29 cellular contexts compared by ENCODE assay signal in genomic region chr5:28808967-28809810, GRCh38.
DNase-seq lines count a peak whose midpoint lies in the region; ATAC-seq and TF ChIP-seq lines count a peak whose summit lies in the region.
"Had no signal": no experiment of that assay in that cellular context is flagged by ENCODE, and none has a peak within 500 bp of the region (broad histone marks: within the 10 kb centered on the region; RNA-seq: fewer than 3 reads in every experiment).

No MANE protein-coding gene starts in this region.

- in situ Hi-C loops in KBM-7 (cut with MboI; ENCODE audit: low pct_unique_long_range_greater_than_20kb, low sequenced_read_pairs) = no loop called here

- intact Hi-C loops in Right ventricle myocardium inferior (cut with DNase I) (no loop called here), left cardiac atrium (cut with DNase I) (no loop called here), testis (cut with DNase I; ENCODE audit: low total_unique reads) (no loop called here)

- no peak overlapping the region for H3K9ac ChIP-seq in endodermal cell (ENCODE audit: extremely low read depth, low read length, poor library complexity, severe bottlenecking)

- DNase-seq in Right ventricle myocardium inferior (ENCODE audit: missing footprints) = peak; percentile 53
- DNase-seq in left cardiac atrium = no peak
- DNase-seq in NCI-H146 (lab: John Stamatoyannopoulos, UW) = peak; percentile 88
- peak; percentile 31 for DNase-seq in endodermal cell
- DNase-seq in testis = peak; percentile 40
- no peak for DNase-seq in NCI-H524 (lab: John Stamatoyannopoulos, UW)
- DNase-seq in KBM-7 = no peak
- DNase-seq in mesothelial cell of epicardium (ENCODE audit: low spot score in 2 of 2, unreplicated experiment in 2 of 2) = no peak
- DNase-seq: activated CD4-positive, alpha-beta memory T cell treated with anti-CD3 and anti-CD28 coated beads, Interleukin-2, amount 10 ng/mL, durations not matched to agents 7 days and 5 days; activated T-cell treated with anti-CD3 and anti-CD28 coated beads for 4 hours; central memory CD4-positive, alpha-beta T cell; COR-L47; DMS79 treated with DMSO at 0.1 percent for 48 hours; foreskin melanocyte; Kasumi-1; left colon; MV-4-11; NCI-H187; NCI-H2171 treated with DMSO at 0.1 percent for 48 hours; NCI-H524 treated with DMSO at 0.1 percent for 48 hours; SHP77 treated with DMSO at 0.1 percent for 48 hours; stomach had no signal

- H3K36me3 ChIP-seq in endodermal cell (ENCODE audit: control insufficient read depth, insufficient read depth, low read length) (no peaks in the 10 kb centered on the region), testis (ENCODE audit: low read depth, missing control alignments) (no peaks in the 10 kb centered on the region)
- H3K36me3 ChIP-seq: esophagus muscularis mucosa, neutrophil, stomach, tibial nerve had no signal

- no peak overlapping the region for H3K27ac ChIP-seq in endodermal cell (ENCODE audit: low read depth, low read length)
- no peak overlapping the region for H3K27ac ChIP-seq in testis
- H3K27ac ChIP-seq: esophagus muscularis mucosa, neutrophil, psoas muscle, stomach, tibial nerve had no signal

- no peak for ATAC-seq in Right ventricle myocardium inferior
- no peak for ATAC-seq in left cardiac atrium
- ATAC-seq: activated CD4-positive, CD25-positive, alpha-beta regulatory T cell treated with anti-CD3 and anti-CD28 coated beads, Interleukin-2, amount 50 U/mL, for 24 hours; left colon; psoas muscle had no signal

- H3K27ac Mint-ChIP-seq in endodermal cell (no peak overlapping the region), mesothelial cell of epicardium (no peak overlapping the region)
- H3K27ac Mint-ChIP-seq: activated CD4-positive, alpha-beta memory T cell treated with anti-CD3 and anti-CD28 coated beads, Interleukin-2, amount 10 ng/mL, durations not matched to agents 7 days and 5 days; B cell; dendritic cell treated with granulocyte-macrophage colony-stimulating factor and Interleukin-4, amounts not matched to agents 40 ng/mL and 50 ng/mL, for 4 days had no signal

- H3K27me3 Mint-ChIP-seq in endodermal cell (ENCODE audit: insufficient read depth) (no peaks in the 10 kb centered on the region), mesothelial cell of epicardium (ENCODE audit: low read depth) (no peaks in the 10 kb centered on the region)
- H3K27me3 Mint-ChIP-seq: activated CD4-positive, alpha-beta memory T cell treated with anti-CD3 and anti-CD28 coated beads, Interleukin-2, amount 10 ng/mL, durations not matched to agents 7 days and 5 days; B cell; dendritic cell treated with granulocyte-macrophage colony-stimulating factor and Interleukin-4, amounts not matched to agents 40 ng/mL and 50 ng/mL, for 4 days had no signal

- H3K4me1 Mint-ChIP-seq in endodermal cell (peaks cover 2% of the 10 kb centered on the region), mesothelial cell of epicardium (no peaks in the 10 kb centered on the region)
- H3K4me1 Mint-ChIP-seq: activated CD4-positive, alpha-beta memory T cell treated with anti-CD3 and anti-CD28 coated beads, Interleukin-2, amount 10 ng/mL, durations not matched to agents 7 days and 5 days; B cell had no signal

- H3K36me3 Mint-ChIP-seq in endodermal cell (ENCODE audit: low read depth) = no peaks in the 10 kb centered on the region
- no peaks in the 10 kb centered on the region for H3K36me3 Mint-ChIP-seq in mesothelial cell of epicardium

- H3K4me3 ChIP-seq in endodermal cell (ENCODE audit: low read length) = no peak overlapping the region
- peak overlapping the region; percentile 46 to 57 for H3K4me3 ChIP-seq in testis
- H3K4me3 ChIP-seq: esophagus muscularis mucosa, psoas muscle, stomach, tibial nerve had no signal

- H3K4me3 Mint-ChIP-seq in endodermal cell (no peak overlapping the region), mesothelial cell of epicardium (no peak overlapping the region)
- H3K4me3 Mint-ChIP-seq: activated CD4-positive, alpha-beta memory T cell treated with anti-CD3 and anti-CD28 coated beads, Interleukin-2, amount 10 ng/mL, durations not matched to agents 7 days and 5 days; B cell; dendritic cell treated with granulocyte-macrophage colony-stimulating factor and Interleukin-4, amounts not matched to agents 40 ng/mL and 50 ng/mL, for 4 days had no signal

- H3K9me3 Mint-ChIP-seq in endodermal cell (peaks cover 7% of the 10 kb centered on the region), mesothelial cell of epicardium (no peaks in the 10 kb centered on the region)

- no peak for TF ChIP-seq POLR2A in testis (IDR thresholded peaks at IDR 0.05)

- TF ChIP-seq CTCF in endodermal cell (conservative IDR thresholded peaks at IDR 0.05) = no peak
- TF ChIP-seq CTCF in testis (IDR thresholded peaks at IDR 0.05) = no peak
- TF ChIP-seq CTCF in mesothelial cell of epicardium (IDR thresholded peaks at IDR 0.05; ENCODE audit: unreplicated experiment) = no peak

- H3K9me3 ChIP-seq in endodermal cell (ENCODE audit: control insufficient read depth, low read length) (no peaks in the 10 kb centered on the region), testis (no peaks in the 10 kb centered on the region)
- H3K9me3 ChIP-seq: esophagus muscularis mucosa, neutrophil, psoas muscle had no signal

- 93 to 99% methylated on average over 21 to 47 of the region's 47 CpGs for WGBS in endodermal cell (ENCODE audit: insufficient coverage in 1 of 2, insufficient read length in 1 of 2), 2 experiments
- WGBS in testis, 2 donors = 84 to 88% methylated on average over 12 to 47 of the region's 47 CpGs

- H3K4me1 ChIP-seq in endodermal cell (ENCODE audit: control insufficient read depth, insufficient read depth, low read length) (no peaks in the 10 kb centered on the region), testis (no peaks in the 10 kb centered on the region)
- H3K4me1 ChIP-seq: esophagus muscularis mucosa, psoas muscle, stomach, tibial nerve had no signal

- no peaks in the 10 kb centered on the region for H3K27me3 ChIP-seq in endodermal cell (ENCODE audit: control insufficient read depth, insufficient read depth, low read length, poor library complexity, severe bottlenecking)
- no peaks in the 10 kb centered on the region for H3K27me3 ChIP-seq in testis
- H3K27me3 ChIP-seq: esophagus muscularis mucosa, neutrophil, stomach, tibial nerve had no signal

Comparison
In these comparisons a context has a peak if more than half of its experiments do, and no peak if none do; other contexts are left out.
1. DNase-seq: peak in Right ventricle myocardium inferior (single experiment), NCI-H146 (single experiment), endodermal cell (single experiment) and testis (single experiment); none in left cardiac atrium (single experiment), NCI-H524 (0 of 2), KBM-7 (single experiment) and mesothelial cell of epicardium (0 of 2).